In the genomic region with DNA sequence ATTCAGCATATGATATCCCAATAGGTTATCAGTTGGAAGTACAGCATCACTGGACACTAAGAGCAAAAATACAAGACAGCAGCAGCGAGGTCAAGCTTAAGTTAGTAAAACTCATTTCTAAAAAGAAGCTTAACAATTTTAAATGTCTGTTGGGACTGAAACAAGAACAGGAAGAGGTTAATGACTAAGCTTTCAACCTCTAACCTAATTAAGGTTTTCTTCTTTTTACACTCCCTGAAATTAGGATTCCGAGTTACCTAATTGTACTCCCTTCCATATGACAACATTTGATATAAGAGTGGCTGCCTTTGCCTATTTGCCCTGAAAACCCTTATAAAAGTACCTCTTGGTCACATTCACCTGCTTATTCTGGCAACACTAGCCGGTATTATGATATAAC, we compare ENCODE assay signal across 11 cellular contexts. TPM values are rescaled to one million over a fixed set of nuclear protein-coding genes. Genes with fewer than 3 reads are reported as not detected.
DNase-seq lines count a peak whose midpoint lies in the region; ATAC-seq, FAIRE-seq and TF ChIP-seq lines count a peak whose summit lies in the region.
"Had no signal": no experiment of that assay in that cellular context is flagged by ENCODE, and none has a peak within 500 bp of the region (broad histone marks: within the 10 kb centered on the region; RNA-seq: fewer than 3 reads in every experiment).

No MANE protein-coding gene starts in this region.

- H3K9ac ChIP-seq in K562 (ENCODE audit: insufficient read depth in 1 of 2, low read depth in 2 of 2, low read length in 2 of 2) (peak overlapping the region in 1 of 2 experiments; percentile 50; a peak in 2 of 4 replicates), skeletal muscle satellite cell (ENCODE audit: low read depth, low read length) (no peak overlapping the region)

- H3K4me2 ChIP-seq in K562 (ENCODE audit: insufficient read depth, low read length) (peak overlapping the region; percentile 69), skeletal muscle satellite cell (ENCODE audit: low read length) (peak overlapping the region; percentile 66)

- H3K36me3 ChIP-seq in K562 (ENCODE audit: control insufficient read depth, insufficient read depth, low read length): peaks cover 27% of the 10 kb centered on the region
- peaks cover 3% of the 10 kb centered on the region for H3K36me3 ChIP-seq in skeletal muscle satellite cell (ENCODE audit: insufficient read depth, low read length)
- H3K36me3 ChIP-seq in WERI-Rb-1: peaks cover 23% of the 10 kb centered on the region
- H3K36me3 ChIP-seq: right lobe of liver had no signal

- TF ChIP-seq EP300 in K562 (IDR thresholded peaks at IDR 0.05; ENCODE audit: low read length): no peak

- ATAC-seq in activated CD8-positive, alpha-beta memory T cell treated with anti-CD3 and anti-CD28 coated beads, Interleukin-2, amount 10 ng/mL, durations not matched to agents 7 days and 5 days: no peak
- ATAC-seq in K562 (no peak), HG03520 (IDR thresholded peaks at IDR 0.05; ENCODE audit: unreplicated experiment) (no peak), HG02678 (IDR thresholded peaks at IDR 0.05; ENCODE audit: unreplicated experiment) (no peak)
- ATAC-seq: right lobe of liver had no signal

- in situ Hi-C loops in K562 (cut with MboI): no loop called here

- no peaks in the 10 kb centered on the region for H3K27me3 Mint-ChIP-seq in activated CD8-positive, alpha-beta memory T cell treated with anti-CD3 and anti-CD28 coated beads, Interleukin-2, amount 10 ng/mL, durations not matched to agents 7 days and 5 days

- intact Hi-C loops in K562 (cut with micrococcal nuclease): no loop called here

- H3K27ac ChIP-seq in K562 (ENCODE audit: extremely low read depth, low read depth, low read length): peak overlapping the region; percentile 73
- H3K27ac ChIP-seq in WERI-Rb-1: no peak overlapping the region
- H3K27ac ChIP-seq: right lobe of liver had no signal

- H3K4me1 ChIP-seq in K562 (replicated peaks in 1 of 2; ENCODE audit: control insufficient read depth in 2 of 2, insufficient read depth in 2 of 2, low read length in 2 of 2) (peaks cover 15 to 43% of the 10 kb centered on the region in 2 experiments), skeletal muscle satellite cell (ENCODE audit: control insufficient read depth, insufficient read depth, low read length) (peaks cover 37% of the 10 kb centered on the region)

- H3K9me3 Mint-ChIP-seq in activated CD8-positive, alpha-beta memory T cell treated with anti-CD3 and anti-CD28 coated beads, Interleukin-2, amount 10 ng/mL, durations not matched to agents 7 days and 5 days (ENCODE audit: low read depth): no peaks in the 10 kb centered on the region

- TF ChIP-seq RAD21 in K562 (CRISPR knock-in tag; conservative IDR thresholded peaks at IDR 0.05 in 1 of 2, IDR thresholded peaks at IDR 0.05 in 1 of 2): no peak

- H3K36me3 Mint-ChIP-seq in activated CD8-positive, alpha-beta memory T cell treated with anti-CD3 and anti-CD28 coated beads, Interleukin-2, amount 10 ng/mL, durations not matched to agents 7 days and 5 days: peaks cover 22% of the 10 kb centered on the region

- 26% methylated on average over 3 of the region's 3 CpGs for WGBS in K562 (ENCODE audit: insufficient coverage, low coverage, missing lambda C conversion rate)

- H3K4me3 Mint-ChIP-seq in activated CD8-positive, alpha-beta memory T cell treated with anti-CD3 and anti-CD28 coated beads, Interleukin-2, amount 10 ng/mL, durations not matched to agents 7 days and 5 days: peak overlapping the region; percentile 61

- POLR2A ChIA-PET in K562 (lab: Yijun Ruan, JAX): interaction anchor here (1.4 to 3.1 kb wide), 4 partner anchors 10 to 27 kb away, joined by 4 to 16 read pairs (median 7); no protein-coding TSS in a partner anchor

- H3K4me1 Mint-ChIP-seq in activated CD8-positive, alpha-beta memory T cell treated with anti-CD3 and anti-CD28 coated beads, Interleukin-2, amount 10 ng/mL, durations not matched to agents 7 days and 5 days: peaks cover 68% of the 10 kb centered on the region

- no peak for DNase-seq in activated CD8-positive, alpha-beta memory T cell treated with anti-CD3 and anti-CD28 coated beads, Interleukin-2, amount 10 ng/mL, durations not matched to agents 7 days and 5 days
- DNase-seq in activated CD8-positive, alpha-beta memory T cell treated with anti-CD3 and anti-CD28 coated beads, Interleukin-2, amount 50 U/mL, for 48 hours: no peak
- DNase-seq in NCI-H69 (lab: John Stamatoyannopoulos, UW): peak; percentile 18
- DNase-seq in K562 (ENCODE audit: extremely low read depth in 1 of 4, low spot score in 3 of 4): no peak
- no peak for DNase-seq in WERI-Rb-1
- DNase-seq: right lobe of liver had no signal

- H3K4me3 ChIP-seq in K562 (no peak overlapping the region), skeletal muscle satellite cell (ENCODE audit: low read length) (no peak overlapping the region), WERI-Rb-1 (ENCODE audit: low read depth, low read length) (no peak overlapping the region)
- H3K4me3 ChIP-seq: lung, right lobe of liver had no signal

- no peak for TF ChIP-seq POLR2A in K562 (conservative IDR thresholded peaks at IDR 0.05)

- peak overlapping the region; percentile 84 for H3K27ac Mint-ChIP-seq in activated CD8-positive, alpha-beta memory T cell treated with anti-CD3 and anti-CD28 coated beads, Interleukin-2, amount 10 ng/mL, durations not matched to agents 7 days and 5 days

- H3K79me2 ChIP-seq in K562 (ENCODE audit: control insufficient read depth, insufficient read depth, low read length): peaks cover 92% of the 10 kb centered on the region

- no peak overlapping the region for H2AFZ ChIP-seq in K562 (ENCODE audit: low read depth, low read length)

- TF ChIP-seq CTCF in K562 (IDR thresholded peaks at IDR 0.05 in 2 of 3, conservative IDR thresholded peaks at IDR 0.05 in 1 of 3; ENCODE audit: insufficient read depth in 2 of 3, low read depth in 1 of 3, low read length in 3 of 3) (no peak), WERI-Rb-1 (IDR thresholded peaks at IDR 0.05; ENCODE audit: low read depth, low read length) (no peak)

- no peak for FAIRE-seq in K562 (lab: Jason Lieb, UNC)
- FAIRE-seq: bronchial epithelial cell had no signal

- H3K9me3 ChIP-seq in K562 (replicated peaks; ENCODE audit: control insufficient read depth, insufficient read depth, low read depth, low read length) (no peaks in the 10 kb centered on the region), skeletal muscle satellite cell (replicated peaks; ENCODE audit: low read length) (no peaks in the 10 kb centered on the region), WERI-Rb-1 (ENCODE audit: severe bottlenecking) (no peaks in the 10 kb centered on the region)
- H3K9me3 ChIP-seq: right lobe of liver had no signal

- BruUV-seq in K562 (replicated peaks; lab: Mats Ljungman, UMichigan): no TSS peak

- no peaks in the 10 kb centered on the region for H3K27me3 ChIP-seq in K562 (ENCODE audit: control insufficient read depth in 2 of 2, insufficient read depth in 2 of 2, low read length in 2 of 2)
- H3K27me3 ChIP-seq in skeletal muscle satellite cell (ENCODE audit: control insufficient read depth, insufficient read depth, low read length): no peaks in the 10 kb centered on the region
- H3K27me3 ChIP-seq in WERI-Rb-1 (ENCODE audit: insufficient read depth, low read depth, severe bottlenecking): no peaks in the 10 kb centered on the region
- H3K27me3 ChIP-seq: right lobe of liver had no signal

- H4K20me1 ChIP-seq in K562 (replicated peaks; ENCODE audit: control insufficient read depth, insufficient read depth, low read length): peaks cover 16% of the 10 kb centered on the region; the same call in 1 of the 2 replicates

- H3K9me1 ChIP-seq in K562 (ENCODE audit: control insufficient read depth, insufficient read depth, low read length): no peaks in the 10 kb centered on the region

- CTCF ChIA-PET in activated CD8-positive, alpha-beta memory T cell treated with anti-CD3 and anti-CD28 coated beads, Interleukin-2, amount 10 ng/mL, durations not matched to agents 7 days and 5 days (lab: Charles Lee): interaction anchor here (1.3 to 4.5 kb wide), 7 partner anchors 16 to 670 kb away, joined by 3 to 30 read pairs (median 9); partner anchors contain the start of gene COG1
- CTCF ChIA-PET in K562 (lab: Yijun Ruan, JAX; ENCODE audit: low intra/inter-chr PET ratio): no interaction called here

RNA-seq across cellular contexts. Expression of gene CPSF4L, which starts 34.3 kb away (rescaled TPM):
- total RNA-seq in activated CD8-positive, alpha-beta memory T cell treated with anti-CD3 and anti-CD28 coated beads, Interleukin-2, amount 10 ng/mL, durations not matched to agents 7 days and 5 days: not detected
- not detected in 2 replicates for total RNA-seq in K562 (2011; cell fraction: chromatin; rRNA removed; ENCODE audit: low replicate concordance)
- total RNA-seq in K562 (2011; cell fraction: nucleolus; rRNA removed): not detected in 2 replicates
- total RNA-seq in K562 (2011; cell fraction: nucleoplasm; rRNA removed): not detected in 2 replicates
- total RNA-seq in K562 (2014; rRNA removed): not detected in 2 replicates
- not detected in 2 replicates for total RNA-seq in K562 (2014; rRNA removed; fragmentation: Illumina TruSeq; extraction: Trizol)
- total RNA-seq in K562 (2015; rRNA removed; fragmentation: Illumina TruSeq; extraction: Trizol): not detected in 2 replicates
- total RNA-seq in K562 (2021): not detected in 2 replicates
- not detected in 2 replicates for polyA plus RNA-seq in K562 (2011; rRNA removed)
- not detected in 2 replicates for polyA plus RNA-seq in K562 (2011; cell fraction: cytosol; rRNA removed)
- polyA plus RNA-seq in K562 (2011; cell fraction: nucleus; rRNA removed): 0.08 TPM in 1 of 2 replicates, not detected in the other
- polyA plus RNA-seq in K562 (2012): not detected in 2 replicates
- polyA plus RNA-seq in K562 (2014; fragmentation: Illumina TruSeq; extraction: Trizol): not detected in 2 replicates
- polyA plus RNA-seq in K562 (2014; fragmentation: Nextera tagmentation; extraction: Ambion mirVana): not detected
- polyA plus RNA-seq in K562 (2014; rRNA removed): not detected in 2 replicates
- not detected in 2 replicates for polyA minus RNA-seq in K562 (2011; rRNA and poly(A)+ RNA removed)
- polyA minus RNA-seq in K562 (2011; cell fraction: cytosol; rRNA and poly(A)+ RNA removed): not detected in 2 replicates
- not detected in 2 replicates for polyA minus RNA-seq in K562 (2011; cell fraction: nucleus; rRNA and poly(A)+ RNA removed)
- 0.25 TPM in 1 of 2 replicates, not detected in the other for total RNA-seq in skeletal muscle satellite cell (2012; rRNA removed)
- total RNA-seq: bronchial epithelial cell, lung, right lobe of liver had no signal
- polyA plus RNA-seq: lung had no signal

RNA-seq across cellular contexts. Expression of gene COG1, which starts 34.5 kb away (rescaled TPM):
- total RNA-seq in activated CD8-positive, alpha-beta memory T cell treated with anti-CD3 and anti-CD28 coated beads, Interleukin-2, amount 10 ng/mL, durations not matched to agents 7 days and 5 days: 10 to 100 TPM; 26.6 to 33.9 TPM
- 66.6 and 89.3 TPM in 2 replicates for total RNA-seq in K562 (2011; cell fraction: chromatin; rRNA removed; ENCODE audit: low replicate concordance)
- 46.7 and 60.0 TPM in 2 replicates for total RNA-seq in K562 (2011; cell fraction: nucleolus; rRNA removed)
- 49.8 and 61.1 TPM in 2 replicates for total RNA-seq in K562 (2011; cell fraction: nucleoplasm; rRNA removed)
- total RNA-seq in K562 (2014; rRNA removed) (10.8 and 16.6 TPM in 2 replicates), K562 (2014; rRNA removed; fragmentation: Illumina TruSeq; extraction: Trizol) (12.3 and 14.0 TPM in 2 replicates), K562 (2015; rRNA removed; fragmentation: Illumina TruSeq; extraction: Trizol) (13.8 and 18.5 TPM in 2 replicates), K562 (2021) (23.9 and 26.8 TPM in 2 replicates)
- polyA plus RNA-seq in K562 (2011; rRNA removed) (16.2 and 22.8 TPM in 2 replicates), K562 (2014; fragmentation: Illumina TruSeq; extraction: Trizol) (19.6 and 28.3 TPM in 2 replicates), K562 (2014; fragmentation: Nextera tagmentation; extraction: Ambion mirVana) (1 to 10 TPM; 9.5 to 9.9 TPM), K562 (2014; rRNA removed) (12.9 and 13.9 TPM in 2 replicates)
- 13.1 and 18.9 TPM in 2 replicates for polyA plus RNA-seq in K562 (2011; cell fraction: cytosol; rRNA removed)
- 55.2 and 65.8 TPM in 2 replicates for polyA plus RNA-seq in K562 (2011; cell fraction: nucleus; rRNA removed)
- 23.6 and 25.0 TPM in 2 replicates for polyA plus RNA-seq in K562 (2012)
- 20.6 and 23.9 TPM in 2 replicates for polyA minus RNA-seq in K562 (2011; rRNA and poly(A)+ RNA removed)
- polyA minus RNA-seq in K562 (2011; cell fraction: cytosol; rRNA and poly(A)+ RNA removed): 15.8 and 17.8 TPM in 2 replicates
- polyA minus RNA-seq in K562 (2011; cell fraction: nucleus; rRNA and poly(A)+ RNA removed): 42.4 and 45.0 TPM in 2 replicates
- 11.7 and 20.5 TPM in 2 replicates for total RNA-seq in skeletal muscle satellite cell (2012; rRNA removed)
